Comparison of ENCODE assay signal across 8 cellular contexts in genomic region chr15:59372352-59373211, GRCh38. TPM values are rescaled to one million over a fixed set of nuclear protein-coding genes. Genes with fewer than 3 reads are reported as not detected.
DNase-seq lines count a peak whose midpoint lies in the region; ATAC-seq and TF ChIP-seq lines count a peak whose summit lies in the region.

TSS of gene MYO1E (minus strand) at chr15:59372871. CDS start at chr15:59372500, 371 bp downstream.

- H3K4me1 ChIP-seq in gastroesophageal sphincter (peaks cover 0 to 21% (median 5%) of the 10 kb centered on the region in 3 donors), upper lobe of left lung (peaks cover 9 to 17% (median 12%) of the 10 kb centered on the region in 4 donors)

- peaks cover 68% of the 10 kb centered on the region for H3K27me3 Mint-ChIP-seq in activated naive CD4-positive, alpha-beta T cell treated with anti-CD3 and anti-CD28 coated beads, Interleukin-2, amount 10 ng/mL, durations not matched to agents 7 days and 5 days
- peaks cover 24% of the 10 kb centered on the region for H3K27me3 Mint-ChIP-seq in nephron (ENCODE audit: low read depth)

- TF ChIP-seq POLR2A in gastroesophageal sphincter (IDR thresholded peaks at IDR 0.05) (peak; percentile 78 to 85), upper lobe of left lung (IDR thresholded peaks at IDR 0.05) (peak; percentile 7 to 96 (median 80))

- H3K36me3 ChIP-seq in gastroesophageal sphincter (no peaks in the 10 kb centered on the region), upper lobe of left lung (no peaks in the 10 kb centered on the region)

- in situ Hi-C loops in Caki2 (cut with HindIII; ENCODE audit: low pct_unique_long_range_greater_than_20kb, low sequenced_read_pairs), result no loop called here

- TF ChIP-seq EP300 in gastroesophageal sphincter (IDR thresholded peaks at IDR 0.05) (no peak), upper lobe of left lung (IDR thresholded peaks at IDR 0.05) (peak in 1 of 4 donors; percentile 48)

- H3K4me3 ChIP-seq in gastroesophageal sphincter (peak within 1 kb of the TSS; percentile 88), upper lobe of left lung (peak within 1 kb of the TSS; percentile 83 to 92 (median 88))

- CTCF ChIA-PET in activated naive CD4-positive, alpha-beta T cell treated with anti-CD3 and anti-CD28 coated beads, Interleukin-2, amount 10 ng/mL, durations not matched to agents 7 days and 5 days (lab: Charles Lee), result interaction anchor here (0.9 kb wide), 1 partner anchor 125 kb away, joined by 3 read pairs; no protein-coding TSS in a partner anchor

- H3K9me3 Mint-ChIP-seq in activated naive CD4-positive, alpha-beta T cell treated with anti-CD3 and anti-CD28 coated beads, Interleukin-2, amount 10 ng/mL, durations not matched to agents 7 days and 5 days, result no peaks in the 10 kb centered on the region
- no peaks in the 10 kb centered on the region for H3K9me3 Mint-ChIP-seq in nephron

- 0% methylated on average over 6 to 12 of the region's 74 CpGs for WGBS in gastroesophageal sphincter (ENCODE audit: low coverage in 1 of 2), 2 donors
- 0 to 1% methylated on average over 25 to 55 of the region's 74 CpGs for WGBS in upper lobe of left lung, 2 donors

- peak; percentile 92 for DNase-seq in Caki2 (ENCODE audit: low read depth)
- peak; percentile 96 for DNase-seq in HPDE6-E6E7 (ENCODE audit: extremely low spot score)
- DNase-seq in NOMO-1 treated with dmso at 0.1 percent for 144 hours (lab: John Stamatoyannopoulos, UW; ENCODE audit: unreplicated experiment), result peak; percentile 50
- DNase-seq in activated naive CD4-positive, alpha-beta T cell treated with anti-CD3 and anti-CD28 coated beads, Interleukin-2, amount 10 ng/mL, durations not matched to agents 7 days and 5 days, result peak; percentile 53
- peak; percentile 92 to 95 for DNase-seq in upper lobe of left lung

- H3K27me3 ChIP-seq in gastroesophageal sphincter (no peaks in the 10 kb centered on the region), upper lobe of left lung (no peaks in the 10 kb centered on the region)

- peak within 1 kb of the TSS; percentile 94 for H3K4me3 Mint-ChIP-seq in activated naive CD4-positive, alpha-beta T cell treated with anti-CD3 and anti-CD28 coated beads, Interleukin-2, amount 10 ng/mL, durations not matched to agents 7 days and 5 days
- H3K4me3 Mint-ChIP-seq in nephron, result peak within 1 kb of the TSS; percentile 93 to 98 (median 95)

- H3K9me3 ChIP-seq in gastroesophageal sphincter, result no peaks in the 10 kb centered on the region
- H3K9me3 ChIP-seq in upper lobe of left lung, result no peaks in the 10 kb centered on the region

- ATAC-seq in GM19452 (IDR thresholded peaks at IDR 0.05; ENCODE audit: unreplicated experiment) (peak; percentile 57), gastroesophageal sphincter (peak; percentile 97), upper lobe of left lung (ENCODE audit: low FRiP score in 2 of 2) (peak; percentile 97)

- TF ChIP-seq CTCF in gastroesophageal sphincter (IDR thresholded peaks at IDR 0.05) (no peak), nephron (IDR thresholded peaks at IDR 0.05; ENCODE audit: unreplicated experiment in 3 of 3) (no peak), upper lobe of left lung (IDR thresholded peaks at IDR 0.05) (no peak)

- H3K36me3 Mint-ChIP-seq in activated naive CD4-positive, alpha-beta T cell treated with anti-CD3 and anti-CD28 coated beads, Interleukin-2, amount 10 ng/mL, durations not matched to agents 7 days and 5 days, result peaks cover 11% of the 10 kb centered on the region
- H3K36me3 Mint-ChIP-seq in nephron (ENCODE audit: low read depth), result no peaks in the 10 kb centered on the region

- peak within 1 kb of the TSS; percentile 77 for H3K27ac Mint-ChIP-seq in activated naive CD4-positive, alpha-beta T cell treated with anti-CD3 and anti-CD28 coated beads, Interleukin-2, amount 10 ng/mL, durations not matched to agents 7 days and 5 days
- H3K27ac Mint-ChIP-seq in nephron, result peak within 1 kb of the TSS; percentile 95 to 99 (median 98)

- H3K4me1 Mint-ChIP-seq in activated naive CD4-positive, alpha-beta T cell treated with anti-CD3 and anti-CD28 coated beads, Interleukin-2, amount 10 ng/mL, durations not matched to agents 7 days and 5 days, result peaks cover 33% of the 10 kb centered on the region
- H3K4me1 Mint-ChIP-seq in nephron, result peaks cover 20% of the 10 kb centered on the region

- peak within 1 kb of the TSS; percentile 90 to 100 (median 94) for H3K27ac ChIP-seq in gastroesophageal sphincter
- peak within 1 kb of the TSS; percentile 86 to 97 (median 90) for H3K27ac ChIP-seq in upper lobe of left lung

RNA-seq across cellular contexts. Expression of gene MYO1E, which starts in this region (rescaled TPM):
- total RNA-seq in Caki2 (2014; rRNA removed; shearing (Covaris generic); ENCODE audit: low replicate concordance), result 104 and 137 TPM in 2 replicates
- total RNA-seq in gastroesophageal sphincter (10 to 100 TPM; 49.7 to 76.1 (median 65.6) TPM), upper lobe of left lung (100 to 1,000 TPM in 2 of 6 donors, 10 to 100 TPM in 4; 39.7 to 161 (median 71.9) TPM)

Comparison
In these comparisons a context has a peak if more than half of its experiments do, and no peak if none do; other contexts are left out.
1. Peak in every context shown above with its lines: DNase-seq, ATAC-seq, H3K4me3 ChIP-seq and H3K27ac ChIP-seq.